8 cellular contexts compared by ENCODE assay signal in genomic region chr20:38873050-38873581, GRCh38. TPM values are rescaled to one million over a fixed set of nuclear protein-coding genes. Genes with fewer than 3 reads are reported as not detected.
DNase-seq lines count a peak whose midpoint lies in the region; ATAC-seq and TF ChIP-seq lines count a peak whose summit lies in the region.
"Had no signal": no experiment of that assay in that cellular context is flagged by ENCODE, and none has a peak within 500 bp of the region (broad histone marks: within the 10 kb centered on the region; RNA-seq: fewer than 3 reads in every experiment).

No MANE protein-coding gene starts in this region.

- H3K27me3 ChIP-seq in uterus: no peaks in the 10 kb centered on the region
- H3K27me3 ChIP-seq in testis: no peaks in the 10 kb centered on the region

- 74 to 84% methylated on average over 11 to 12 of the region's 12 CpGs for WGBS in testis, 2 donors

- no peaks in the 10 kb centered on the region for H3K27me3 Mint-ChIP-seq in activated T-helper 2 cell treated with anti-CD3 and anti-CD28 coated beads, Interferon-gamma antibody, Interleukin-2, Interleukin-4, amounts not matched to agents 10 μg/mL and 5 μg/mL and 100 μg/mL, durations not matched to agents 14 hours and 24 hours and 36 hours (ENCODE audit: low read depth)

- DNase-seq in KBM-7 (peak; percentile 10), cerebellum (ENCODE audit: low spot score) (no peak), uterus (no peak), testis (no peak)
- DNase-seq in activated T-helper 2 cell treated with anti-CD3 and anti-CD28 coated beads, Interferon-gamma antibody, Interleukin-2, Interleukin-4, amounts not matched to agents 10 μg/mL and 5 μg/mL and 100 μg/mL, durations not matched to agents 14 hours and 24 hours and 36 hours (ENCODE audit: low spot score): peak; percentile 62
- DNase-seq in stimulated activated CD4-positive, alpha-beta T cell treated with anti-CD3 and anti-CD28 coated beads, Interleukin-2, amount 100 ng/mL, for 24 hours: peak; percentile 82 to 88

- H3K36me3 Mint-ChIP-seq in activated T-helper 2 cell treated with anti-CD3 and anti-CD28 coated beads, Interferon-gamma antibody, Interleukin-2, Interleukin-4, amounts not matched to agents 10 μg/mL and 5 μg/mL and 100 μg/mL, durations not matched to agents 14 hours and 24 hours and 36 hours (ENCODE audit: low read depth): peaks cover 41% of the 10 kb centered on the region

- H3K27ac ChIP-seq in uterus (no peak overlapping the region), testis (no peak overlapping the region)
- H3K27ac ChIP-seq: neutrophil had no signal

- no peak for TF ChIP-seq CTCF in uterus (IDR thresholded peaks at IDR 0.05)
- TF ChIP-seq CTCF in testis (IDR thresholded peaks at IDR 0.05): no peak

- in situ Hi-C loops in KBM-7 (cut with MboI; ENCODE audit: low pct_unique_long_range_greater_than_20kb, low sequenced_read_pairs): no loop called here

- TF ChIP-seq POLR2A in uterus (IDR thresholded peaks at IDR 0.05) (no peak), testis (IDR thresholded peaks at IDR 0.05) (no peak)

- H3K4me3 ChIP-seq in uterus: no peak overlapping the region
- no peak overlapping the region for H3K4me3 ChIP-seq in testis

- intact Hi-C loops in activated T-helper 2 cell treated with anti-CD3 and anti-CD28 coated beads, Interferon-gamma antibody, Interleukin-2, Interleukin-4, amounts not matched to agents 10 μg/mL and 5 μg/mL and 100 μg/mL, durations not matched to agents 14 hours and 24 hours and 36 hours (cut with micrococcal nuclease): loop anchor here (1.0 to 5.0 kb wide), 7 partner anchors 10 to 149 kb away; partner anchors contain the start of gene PPP1R16B
- intact Hi-C loops in uterus (cut with DNase I; ENCODE audit: low total_unique reads): no loop called here
- intact Hi-C loops in testis (cut with DNase I; ENCODE audit: low total_unique reads): no loop called here

- peaks cover 70% of the 10 kb centered on the region for H3K4me1 Mint-ChIP-seq in activated T-helper 2 cell treated with anti-CD3 and anti-CD28 coated beads, Interferon-gamma antibody, Interleukin-2, Interleukin-4, amounts not matched to agents 10 μg/mL and 5 μg/mL and 100 μg/mL, durations not matched to agents 14 hours and 24 hours and 36 hours (ENCODE audit: low read depth)

- H3K4me3 Mint-ChIP-seq in activated T-helper 2 cell treated with anti-CD3 and anti-CD28 coated beads, Interferon-gamma antibody, Interleukin-2, Interleukin-4, amounts not matched to agents 10 μg/mL and 5 μg/mL and 100 μg/mL, durations not matched to agents 14 hours and 24 hours and 36 hours (ENCODE audit: low read depth): peak overlapping the region; percentile 72

- H3K4me1 ChIP-seq in uterus (no peaks in the 10 kb centered on the region), testis (no peaks in the 10 kb centered on the region)

- H3K36me3 ChIP-seq in uterus: no peaks in the 10 kb centered on the region
- H3K36me3 ChIP-seq in testis (ENCODE audit: low read depth, missing control alignments): no peaks in the 10 kb centered on the region
- H3K36me3 ChIP-seq: neutrophil had no signal

- peak overlapping the region; percentile 95 for H3K27ac Mint-ChIP-seq in activated T-helper 2 cell treated with anti-CD3 and anti-CD28 coated beads, Interferon-gamma antibody, Interleukin-2, Interleukin-4, amounts not matched to agents 10 μg/mL and 5 μg/mL and 100 μg/mL, durations not matched to agents 14 hours and 24 hours and 36 hours

- peak; percentile 48 for ATAC-seq in GM21390 (IDR thresholded peaks at IDR 0.05; ENCODE audit: unreplicated experiment)

- no peaks in the 10 kb centered on the region for H3K9me3 Mint-ChIP-seq in activated T-helper 2 cell treated with anti-CD3 and anti-CD28 coated beads, Interferon-gamma antibody, Interleukin-2, Interleukin-4, amounts not matched to agents 10 μg/mL and 5 μg/mL and 100 μg/mL, durations not matched to agents 14 hours and 24 hours and 36 hours

- H3K9me3 ChIP-seq in uterus (no peaks in the 10 kb centered on the region), testis (no peaks in the 10 kb centered on the region)
- H3K9me3 ChIP-seq: neutrophil had no signal

RNA-seq across cellular contexts. Expression of gene FAM83D, which starts 53.1 kb away (rescaled TPM):
- total RNA-seq in activated T-helper 2 cell treated with anti-CD3 and anti-CD28 coated beads, Interferon-gamma antibody, Interleukin-2, Interleukin-4, amounts not matched to agents 10 μg/mL and 5 μg/mL and 100 μg/mL, durations not matched to agents 14 hours and 24 hours and 36 hours: 15.4 and 15.6 TPM in 2 replicates
- total RNA-seq in cerebellum: 5.9 TPM
- total RNA-seq in uterus: 10 to 100 TPM in 1 of 4 donors, under 1 TPM in 1, not detected in 2; 0.61 to 15.1 TPM
- 10 to 100 TPM; 13.1 to 13.7 TPM for total RNA-seq in testis
- polyA plus RNA-seq in testis (ENCODE audit: insufficient read depth, low read depth, low replicate concordance): 10.1 TPM

Comparison
In these comparisons a context has a peak if more than half of its experiments do, and no peak if none do; other contexts are left out.
1. DNase-seq: peak in KBM-7 (single experiment), activated T-helper 2 cell treated with anti-CD3 and anti-CD28 coated beads, Interferon-gamma antibody, Interleukin-2, Interleukin-4, amounts not matched to agents 10 μg/mL and 5 μg/mL and 100 μg/mL, durations not matched to agents 14 hours and 24 hours and 36 hours (single experiment) and stimulated activated CD4-positive, alpha-beta T cell treated with anti-CD3 and anti-CD28 coated beads, Interleukin-2, amount 100 ng/mL, for 24 hours (2 of 2); none in cerebellum (single experiment), uterus (0 of 2) and testis (single experiment).